8 cellular contexts compared by ENCODE assay signal in genomic region chr11:66677599-66678375, GRCh38. TPM values are rescaled to one million over a fixed set of nuclear protein-coding genes. Genes with fewer than 3 reads are reported as not detected.
A peak's percentile ranks its signal among the peaks of the same experiment; 100 is the strongest.
DNase-seq lines count a peak whose midpoint lies in the region; ATAC-seq and TF ChIP-seq lines count a peak whose summit lies in the region.

Gene RBM4B, minus strand, starts transcription at chr11:66677887. Its CDS starts 808 bp downstream, at chr11:66677079.

- peaks cover 35% of the 10 kb centered on the region for H3K4me1 Mint-ChIP-seq in activated T-helper 1 cell treated with anti-CD3 and anti-CD28 coated beads, Interleukin-12 subunit alpha, Interleukin-12 subunit beta, Interleukin-2, Interleukin-4 antibody, amounts not matched to agents 30 ng/mL and 10 ng/mL and 1 ng/mL, durations not matched to agents 14 hours and 24 hours and 36 hours (ENCODE audit: low read depth)
- H3K4me1 Mint-ChIP-seq in naive B cell: peaks cover 26 to 52% (median 38%) of the 10 kb centered on the region in 3 donors
- peaks cover 37% of the 10 kb centered on the region for H3K4me1 Mint-ChIP-seq in stimulated activated effector memory CD8-positive, alpha-beta T cell treated with anti-CD3 and anti-CD28 coated beads, Interleukin-12 subunit alpha, Interleukin-12 subunit beta, amount 100 ng/mL, for 72 hours

- peak within 1 kb of the TSS; percentile 95 for H3K4me3 Mint-ChIP-seq in activated T-helper 1 cell treated with anti-CD3 and anti-CD28 coated beads, Interleukin-12 subunit alpha, Interleukin-12 subunit beta, Interleukin-2, Interleukin-4 antibody, amounts not matched to agents 30 ng/mL and 10 ng/mL and 1 ng/mL, durations not matched to agents 14 hours and 24 hours and 36 hours
- peak within 1 kb of the TSS; percentile 94 to 99 (median 98) for H3K4me3 Mint-ChIP-seq in naive B cell
- peak within 1 kb of the TSS; percentile 90 for H3K4me3 Mint-ChIP-seq in stimulated activated effector memory CD8-positive, alpha-beta T cell treated with anti-CD3 and anti-CD28 coated beads, Interleukin-12 subunit alpha, Interleukin-12 subunit beta, amount 100 ng/mL, for 72 hours

- intact Hi-C loops in activated T-helper 1 cell treated with anti-CD3 and anti-CD28 coated beads, Interleukin-12 subunit alpha, Interleukin-12 subunit beta, Interleukin-2, Interleukin-4 antibody, amounts not matched to agents 30 ng/mL and 10 ng/mL and 1 ng/mL, durations not matched to agents 14 hours and 24 hours and 36 hours (cut with micrococcal nuclease): loop anchor here (1.0 to 5.0 kb wide), 15 partner anchors 39 to 388 kb away; partner anchors contain the start of genes ACTN3, BBS1, CCDC87 and CCS

- H3K36me3 Mint-ChIP-seq in activated T-helper 1 cell treated with anti-CD3 and anti-CD28 coated beads, Interleukin-12 subunit alpha, Interleukin-12 subunit beta, Interleukin-2, Interleukin-4 antibody, amounts not matched to agents 30 ng/mL and 10 ng/mL and 1 ng/mL, durations not matched to agents 14 hours and 24 hours and 36 hours (ENCODE audit: low read depth): peaks cover 15% of the 10 kb centered on the region
- H3K36me3 Mint-ChIP-seq in naive B cell: no peaks in the 10 kb centered on the region
- H3K36me3 Mint-ChIP-seq in stimulated activated effector memory CD8-positive, alpha-beta T cell treated with anti-CD3 and anti-CD28 coated beads, Interleukin-12 subunit alpha, Interleukin-12 subunit beta, amount 100 ng/mL, for 72 hours: peaks cover 45% of the 10 kb centered on the region

- no peaks in the 10 kb centered on the region for H3K9me3 Mint-ChIP-seq in activated T-helper 1 cell treated with anti-CD3 and anti-CD28 coated beads, Interleukin-12 subunit alpha, Interleukin-12 subunit beta, Interleukin-2, Interleukin-4 antibody, amounts not matched to agents 30 ng/mL and 10 ng/mL and 1 ng/mL, durations not matched to agents 14 hours and 24 hours and 36 hours
- H3K9me3 Mint-ChIP-seq in naive B cell: no peaks in the 10 kb centered on the region
- no peaks in the 10 kb centered on the region for H3K9me3 Mint-ChIP-seq in stimulated activated effector memory CD8-positive, alpha-beta T cell treated with anti-CD3 and anti-CD28 coated beads, Interleukin-12 subunit alpha, Interleukin-12 subunit beta, amount 100 ng/mL, for 72 hours

- H3K4me3 ChIP-seq in LNCaP clone FGC (ENCODE audit: low read depth, low read length): peak within 1 kb of the TSS; percentile 74

- H3K27me3 Mint-ChIP-seq in activated T-helper 1 cell treated with anti-CD3 and anti-CD28 coated beads, Interleukin-12 subunit alpha, Interleukin-12 subunit beta, Interleukin-2, Interleukin-4 antibody, amounts not matched to agents 30 ng/mL and 10 ng/mL and 1 ng/mL, durations not matched to agents 14 hours and 24 hours and 36 hours (ENCODE audit: insufficient read depth): no peaks in the 10 kb centered on the region
- no peaks in the 10 kb centered on the region for H3K27me3 Mint-ChIP-seq in naive B cell

- peak; percentile 94 for DNase-seq in EH (ENCODE audit: low read depth)
- DNase-seq in H4 (ENCODE audit: low spot score): peak; percentile 92
- peak; percentile 75 for DNase-seq in LNCaP clone FGC (ENCODE audit: low read depth)
- DNase-seq in RPMI8226: peak; percentile 99
- DNase-seq in activated T-helper 1 cell treated with anti-CD3 and anti-CD28 coated beads, Interleukin-12 subunit alpha, Interleukin-12 subunit beta, Interleukin-2, Interleukin-4 antibody, amounts not matched to agents 30 ng/mL and 10 ng/mL and 1 ng/mL, durations not matched to agents 14 hours and 24 hours and 36 hours (ENCODE audit: low spot score): peak; percentile 94
- DNase-seq in fibroblast of gingiva (ENCODE audit: low read depth): peak; percentile 92
- peak; percentile 98 for DNase-seq in naive B cell
- DNase-seq in stimulated activated effector memory CD8-positive, alpha-beta T cell treated with anti-CD3 and anti-CD28 coated beads, Interleukin-12 subunit alpha, Interleukin-12 subunit beta, amount 100 ng/mL, for 72 hours (ENCODE audit: low spot score in 2 of 2): peak; percentile 87 to 98

- no peak for TF ChIP-seq CTCF in LNCaP clone FGC (IDR thresholded peaks at IDR 0.05; ENCODE audit: control insufficient read depth, extremely low read depth, insufficient read depth)

- H3K27ac Mint-ChIP-seq in activated T-helper 1 cell treated with anti-CD3 and anti-CD28 coated beads, Interleukin-12 subunit alpha, Interleukin-12 subunit beta, Interleukin-2, Interleukin-4 antibody, amounts not matched to agents 30 ng/mL and 10 ng/mL and 1 ng/mL, durations not matched to agents 14 hours and 24 hours and 36 hours: peak within 1 kb of the TSS; percentile 97
- H3K27ac Mint-ChIP-seq in naive B cell: peak within 1 kb of the TSS; percentile 98 to 100 (median 99)
- peak within 1 kb of the TSS; percentile 99 for H3K27ac Mint-ChIP-seq in stimulated activated effector memory CD8-positive, alpha-beta T cell treated with anti-CD3 and anti-CD28 coated beads, Interleukin-12 subunit alpha, Interleukin-12 subunit beta, amount 100 ng/mL, for 72 hours

- ATAC-seq in naive B cell (ENCODE audit: low read depth in 2 of 2): peak; percentile 82
- ATAC-seq in stimulated activated effector memory CD8-positive, alpha-beta T cell treated with anti-CD3 and anti-CD28 coated beads, Interleukin-12 subunit alpha, Interleukin-12 subunit beta, amount 100 ng/mL, for 72 hours: peak; percentile 93

RNA-seq across cellular contexts. Expression of gene RBM4B, which starts in this region (rescaled TPM):
- 31.2 and 46.5 TPM in 2 replicates for total RNA-seq in H4 (2014; rRNA removed; shearing (Covaris generic))
- total RNA-seq in activated T-helper 1 cell treated with anti-CD3 and anti-CD28 coated beads, Interleukin-12 subunit alpha, Interleukin-12 subunit beta, Interleukin-2, Interleukin-4 antibody, amounts not matched to agents 30 ng/mL and 10 ng/mL and 1 ng/mL, durations not matched to agents 14 hours and 24 hours and 36 hours: 14.3 and 16.6 TPM in 2 replicates
- 10 to 100 TPM; 12.2 to 39.8 (median 24.7) TPM for polyA plus RNA-seq in naive B cell (ENCODE audit: low read depth in 6 of 6)

Comparison
In these comparisons a context has a peak if more than half of its experiments do, and no peak if none do; other contexts are left out.
1. Peak in every context shown above with its lines: DNase-seq, ATAC-seq and H3K4me3 ChIP-seq.